In the genomic region with DNA sequence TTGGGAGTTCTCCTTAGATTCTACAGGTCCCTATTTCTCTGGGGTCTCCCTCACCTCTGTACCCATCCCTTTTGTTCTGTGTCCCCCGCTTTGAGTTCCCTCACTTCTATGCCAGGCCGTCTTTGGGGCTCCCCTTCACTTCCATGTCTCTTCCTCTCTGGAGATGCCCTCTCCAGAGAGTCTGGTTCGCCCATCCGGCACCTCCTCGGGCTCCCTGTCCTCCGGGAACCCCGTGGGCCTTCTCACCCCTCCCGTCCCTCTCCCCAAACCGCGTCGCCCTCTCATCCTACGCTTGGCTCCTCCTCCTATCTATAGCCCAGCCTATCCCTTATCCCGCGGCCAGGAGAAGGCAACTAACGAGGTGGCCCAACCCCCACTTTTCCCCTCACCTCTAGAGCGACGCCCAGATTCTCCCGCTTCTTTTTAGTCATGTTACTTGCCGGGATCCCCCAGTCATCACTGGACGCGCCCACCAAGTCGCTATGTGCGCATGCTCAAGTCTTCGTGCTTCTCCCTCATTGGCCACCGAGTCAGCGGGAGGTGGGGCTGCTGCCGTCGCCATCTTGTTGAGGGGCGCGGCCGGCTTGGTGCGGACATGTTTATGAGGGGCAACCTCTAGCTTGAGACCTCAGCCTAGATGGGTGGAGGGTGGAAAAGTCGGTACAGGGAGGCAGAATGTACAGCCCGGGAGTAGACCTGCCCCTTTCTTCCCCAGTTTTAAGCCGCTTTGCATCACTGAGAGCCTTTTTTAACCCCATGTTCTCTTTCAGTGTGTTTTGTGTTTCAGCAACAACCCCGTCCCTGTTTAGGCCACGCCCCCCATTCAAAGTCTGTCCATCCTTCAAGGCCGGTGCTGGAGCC, we compare ENCODE assay signal across 1 cellular context.
A peak's percentile ranks its signal among the peaks of the same experiment; 100 is the strongest.
TF ChIP-seq lines count a peak whose summit lies in the region.

A gene (minus strand): TSS at position 461 of the 861 bp plus-strand sequence. CDS start 30 bp downstream, at position 431.

TF ChIP-seq in GM12878, 131 proteins besides CTCF, POLR2A, EP300 and RAD21 (continued from another document and continues in another):
- TF ChIP-seq, protein P1, sequence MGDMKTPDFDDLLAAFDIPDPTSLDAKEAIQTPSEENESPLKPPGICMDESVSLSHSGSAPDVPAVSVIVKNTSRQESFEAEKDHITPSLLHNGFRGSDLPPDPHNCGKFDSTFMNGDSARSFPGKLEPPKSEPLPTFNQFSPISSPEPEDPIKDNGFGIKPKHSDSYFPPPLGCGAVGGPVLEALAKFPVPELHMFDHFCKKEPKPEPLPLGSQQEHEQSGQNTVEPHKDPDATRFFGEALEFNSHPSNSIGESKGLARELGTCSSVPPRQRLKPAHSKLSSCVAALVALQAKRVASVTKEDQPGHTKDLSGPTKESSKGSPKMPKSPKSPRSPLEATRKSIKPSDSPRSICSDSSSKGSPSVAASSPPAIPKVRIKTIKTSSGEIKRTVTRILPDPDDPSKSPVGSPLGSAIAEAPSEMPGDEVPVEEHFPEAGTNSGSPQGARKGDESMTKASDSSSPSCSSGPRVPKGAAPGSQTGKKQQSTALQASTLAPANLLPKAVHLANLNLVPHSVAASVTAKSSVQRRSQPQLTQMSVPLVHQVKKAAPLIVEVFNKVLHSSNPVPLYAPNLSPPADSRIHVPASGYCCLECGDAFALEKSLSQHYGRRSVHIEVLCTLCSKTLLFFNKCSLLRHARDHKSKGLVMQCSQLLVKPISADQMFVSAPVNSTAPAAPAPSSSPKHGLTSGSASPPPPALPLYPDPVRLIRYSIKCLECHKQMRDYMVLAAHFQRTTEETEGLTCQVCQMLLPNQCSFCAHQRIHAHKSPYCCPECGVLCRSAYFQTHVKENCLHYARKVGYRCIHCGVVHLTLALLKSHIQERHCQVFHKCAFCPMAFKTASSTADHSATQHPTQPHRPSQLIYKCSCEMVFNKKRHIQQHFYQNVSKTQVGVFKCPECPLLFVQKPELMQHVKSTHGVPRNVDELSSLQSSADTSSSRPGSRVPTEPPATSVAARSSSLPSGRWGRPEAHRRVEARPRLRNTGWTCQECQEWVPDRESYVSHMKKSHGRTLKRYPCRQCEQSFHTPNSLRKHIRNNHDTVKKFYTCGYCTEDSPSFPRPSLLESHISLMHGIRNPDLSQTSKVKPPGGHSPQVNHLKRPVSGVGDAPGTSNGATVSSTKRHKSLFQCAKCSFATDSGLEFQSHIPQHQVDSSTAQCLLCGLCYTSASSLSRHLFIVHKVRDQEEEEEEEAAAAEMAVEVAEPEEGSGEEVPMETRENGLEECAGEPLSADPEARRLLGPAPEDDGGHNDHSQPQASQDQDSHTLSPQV (IDR thresholded peaks at IDR 0.05): no peak
- TF ChIP-seq RBBP5 (conservative IDR thresholded peaks at IDR 0.05) (no peak), BHLHE40 (IDR thresholded peaks at IDR 0.05; ENCODE audit: borderline replicate concordance in 1 of 2, low read depth in 2 of 2, low read length in 1 of 2) (no peak; a peak in 1 of 4 replicates), BMI1 (IDR thresholded peaks at IDR 0.05; ENCODE audit: borderline replicate concordance) (no peak), ZNF24 (IDR thresholded peaks at IDR 0.05) (no peak), KDM1A (IDR thresholded peaks at IDR 0.05; ENCODE audit: borderline replicate concordance) (no peak), RB1 (IDR thresholded peaks at IDR 0.05; ENCODE audit: borderline replicate concordance) (peak; percentile 99), MTA2 (IDR thresholded peaks at IDR 0.05; ENCODE audit: low read depth) (no peak; the same call in 1 of the 2 replicates), KAT2A (conservative IDR thresholded peaks at IDR 0.05; ENCODE audit: control insufficient read depth, low read depth, low read length) (no peak), TBL1XR1 (IDR thresholded peaks at IDR 0.05; ENCODE audit: low read depth, low read length) (no peak), NFYA (IDR thresholded peaks at IDR 0.05; ENCODE audit: borderline replicate concordance, low read depth, low read length) (no peak), NR2C1 (IDR thresholded peaks at IDR 0.05) (peak; percentile 83), EED (IDR thresholded peaks at IDR 0.05; ENCODE audit: low read depth) (peak; percentile 67), EGR1 (IDR thresholded peaks at IDR 0.05; ENCODE audit: borderline replicate concordance in 1 of 2, low read depth in 2 of 2, low read length in 2 of 2) (no peak), FOXK2 (IDR thresholded peaks at IDR 0.05) (peak; percentile 63), ASH2L (IDR thresholded peaks at IDR 0.05; ENCODE audit: borderline replicate concordance, low read depth) (no peak), CREM (IDR thresholded peaks at IDR 0.05; ENCODE audit: low read depth) (peak; percentile 46; the same call in 1 of the 2 replicates), IKZF2 (IDR thresholded peaks at IDR 0.05) (peak; percentile 70 to 77; a peak in 3 of 4 replicates), RUNX3 (IDR thresholded peaks at IDR 0.05; ENCODE audit: low read length) (0 out of 2 replicates have a peak, but pooled peaks have one; percentile 4), SREBF2 (IDR thresholded peaks at IDR 0.05; ENCODE audit: low read length) (no peak), HDAC6 (IDR thresholded peaks at IDR 0.05; ENCODE audit: unreplicated experiment) (no peak), RCOR1 (conservative IDR thresholded peaks at IDR 0.05; ENCODE audit: low read depth, low read length) (0 out of 2 replicates have a peak, but pooled peaks have one; percentile 75), IRF4 (IDR thresholded peaks at IDR 0.05; ENCODE audit: low read depth, low read length) (no peak), ATF7 (IDR thresholded peaks at IDR 0.05; ENCODE audit: low read depth) (no peak; the same call in 1 of the 2 replicates), BRCA1 (IDR thresholded peaks at IDR 0.05; ENCODE audit: low read depth, low read length) (no peak), CBFB (IDR thresholded peaks at IDR 0.05; ENCODE audit: low read depth) (peak; percentile 52; the same call in 1 of the 2 replicates), GATAD2B (conservative IDR thresholded peaks at IDR 0.05; ENCODE audit: low read depth) (no peak; the same call in 1 of the 2 replicates), DPF2 (IDR thresholded peaks at IDR 0.05) (peak; percentile 15; the same call in 1 of the 2 replicates), TCF12 (IDR thresholded peaks at IDR 0.05; ENCODE audit: low read depth, low read length) (no peak), CHD2 (IDR thresholded peaks at IDR 0.05; ENCODE audit: borderline replicate concordance, low read depth, low read length) (peak; percentile 67)
- TF ChIP-seq, protein P2, sequence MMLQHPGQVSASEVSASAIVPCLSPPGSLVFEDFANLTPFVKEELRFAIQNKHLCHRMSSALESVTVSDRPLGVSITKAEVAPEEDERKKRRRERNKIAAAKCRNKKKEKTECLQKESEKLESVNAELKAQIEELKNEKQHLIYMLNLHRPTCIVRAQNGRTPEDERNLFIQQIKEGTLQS (IDR thresholded peaks at IDR 0.05; ENCODE audit: borderline replicate concordance, extremely low read depth, low read depth, low read length): no peak
- TF ChIP-seq, protein P3, sequence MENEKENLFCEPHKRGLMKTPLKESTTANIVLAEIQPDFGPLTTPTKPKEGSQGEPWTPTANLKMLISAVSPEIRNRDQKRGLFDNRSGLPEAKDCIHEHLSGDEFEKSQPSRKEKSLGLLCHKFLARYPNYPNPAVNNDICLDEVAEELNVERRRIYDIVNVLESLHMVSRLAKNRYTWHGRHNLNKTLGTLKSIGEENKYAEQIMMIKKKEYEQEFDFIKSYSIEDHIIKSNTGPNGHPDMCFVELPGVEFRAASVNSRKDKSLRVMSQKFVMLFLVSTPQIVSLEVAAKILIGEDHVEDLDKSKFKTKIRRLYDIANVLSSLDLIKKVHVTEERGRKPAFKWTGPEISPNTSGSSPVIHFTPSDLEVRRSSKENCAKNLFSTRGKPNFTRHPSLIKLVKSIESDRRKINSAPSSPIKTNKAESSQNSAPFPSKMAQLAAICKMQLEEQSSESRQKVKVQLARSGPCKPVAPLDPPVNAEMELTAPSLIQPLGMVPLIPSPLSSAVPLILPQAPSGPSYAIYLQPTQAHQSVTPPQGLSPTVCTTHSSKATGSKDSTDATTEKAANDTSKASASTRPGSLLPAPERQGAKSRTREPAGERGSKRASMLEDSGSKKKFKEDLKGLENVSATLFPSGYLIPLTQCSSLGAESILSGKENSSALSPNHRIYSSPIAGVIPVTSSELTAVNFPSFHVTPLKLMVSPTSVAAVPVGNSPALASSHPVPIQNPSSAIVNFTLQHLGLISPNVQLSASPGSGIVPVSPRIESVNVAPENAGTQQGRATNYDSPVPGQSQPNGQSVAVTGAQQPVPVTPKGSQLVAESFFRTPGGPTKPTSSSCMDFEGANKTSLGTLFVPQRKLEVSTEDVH (IDR thresholded peaks at IDR 0.05; ENCODE audit: low read depth, partially characterized antibody): peak; percentile 91
- TF ChIP-seq, protein P4, sequence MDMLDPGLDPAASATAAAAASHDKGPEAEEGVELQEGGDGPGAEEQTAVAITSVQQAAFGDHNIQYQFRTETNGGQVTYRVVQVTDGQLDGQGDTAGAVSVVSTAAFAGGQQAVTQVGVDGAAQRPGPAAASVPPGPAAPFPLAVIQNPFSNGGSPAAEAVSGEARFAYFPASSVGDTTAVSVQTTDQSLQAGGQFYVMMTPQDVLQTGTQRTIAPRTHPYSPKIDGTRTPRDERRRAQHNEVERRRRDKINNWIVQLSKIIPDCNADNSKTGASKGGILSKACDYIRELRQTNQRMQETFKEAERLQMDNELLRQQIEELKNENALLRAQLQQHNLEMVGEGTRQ (IDR thresholded peaks at IDR 0.05; ENCODE audit: borderline replicate concordance, low read depth, low read length): no peak
- TF ChIP-seq, protein P5, sequence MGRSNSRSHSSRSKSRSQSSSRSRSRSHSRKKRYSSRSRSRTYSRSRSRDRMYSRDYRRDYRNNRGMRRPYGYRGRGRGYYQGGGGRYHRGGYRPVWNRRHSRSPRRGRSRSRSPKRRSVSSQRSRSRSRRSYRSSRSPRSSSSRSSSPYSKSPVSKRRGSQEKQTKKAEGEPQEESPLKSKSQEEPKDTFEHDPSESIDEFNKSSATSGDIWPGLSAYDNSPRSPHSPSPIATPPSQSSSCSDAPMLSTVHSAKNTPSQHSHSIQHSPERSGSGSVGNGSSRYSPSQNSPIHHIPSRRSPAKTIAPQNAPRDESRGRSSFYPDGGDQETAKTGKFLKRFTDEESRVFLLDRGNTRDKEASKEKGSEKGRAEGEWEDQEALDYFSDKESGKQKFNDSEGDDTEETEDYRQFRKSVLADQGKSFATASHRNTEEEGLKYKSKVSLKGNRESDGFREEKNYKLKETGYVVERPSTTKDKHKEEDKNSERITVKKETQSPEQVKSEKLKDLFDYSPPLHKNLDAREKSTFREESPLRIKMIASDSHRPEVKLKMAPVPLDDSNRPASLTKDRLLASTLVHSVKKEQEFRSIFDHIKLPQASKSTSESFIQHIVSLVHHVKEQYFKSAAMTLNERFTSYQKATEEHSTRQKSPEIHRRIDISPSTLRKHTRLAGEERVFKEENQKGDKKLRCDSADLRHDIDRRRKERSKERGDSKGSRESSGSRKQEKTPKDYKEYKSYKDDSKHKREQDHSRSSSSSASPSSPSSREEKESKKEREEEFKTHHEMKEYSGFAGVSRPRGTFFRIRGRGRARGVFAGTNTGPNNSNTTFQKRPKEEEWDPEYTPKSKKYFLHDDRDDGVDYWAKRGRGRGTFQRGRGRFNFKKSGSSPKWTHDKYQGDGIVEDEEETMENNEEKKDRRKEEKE (IDR thresholded peaks at IDR 0.05): no peak
- TF ChIP-seq, protein P6, sequence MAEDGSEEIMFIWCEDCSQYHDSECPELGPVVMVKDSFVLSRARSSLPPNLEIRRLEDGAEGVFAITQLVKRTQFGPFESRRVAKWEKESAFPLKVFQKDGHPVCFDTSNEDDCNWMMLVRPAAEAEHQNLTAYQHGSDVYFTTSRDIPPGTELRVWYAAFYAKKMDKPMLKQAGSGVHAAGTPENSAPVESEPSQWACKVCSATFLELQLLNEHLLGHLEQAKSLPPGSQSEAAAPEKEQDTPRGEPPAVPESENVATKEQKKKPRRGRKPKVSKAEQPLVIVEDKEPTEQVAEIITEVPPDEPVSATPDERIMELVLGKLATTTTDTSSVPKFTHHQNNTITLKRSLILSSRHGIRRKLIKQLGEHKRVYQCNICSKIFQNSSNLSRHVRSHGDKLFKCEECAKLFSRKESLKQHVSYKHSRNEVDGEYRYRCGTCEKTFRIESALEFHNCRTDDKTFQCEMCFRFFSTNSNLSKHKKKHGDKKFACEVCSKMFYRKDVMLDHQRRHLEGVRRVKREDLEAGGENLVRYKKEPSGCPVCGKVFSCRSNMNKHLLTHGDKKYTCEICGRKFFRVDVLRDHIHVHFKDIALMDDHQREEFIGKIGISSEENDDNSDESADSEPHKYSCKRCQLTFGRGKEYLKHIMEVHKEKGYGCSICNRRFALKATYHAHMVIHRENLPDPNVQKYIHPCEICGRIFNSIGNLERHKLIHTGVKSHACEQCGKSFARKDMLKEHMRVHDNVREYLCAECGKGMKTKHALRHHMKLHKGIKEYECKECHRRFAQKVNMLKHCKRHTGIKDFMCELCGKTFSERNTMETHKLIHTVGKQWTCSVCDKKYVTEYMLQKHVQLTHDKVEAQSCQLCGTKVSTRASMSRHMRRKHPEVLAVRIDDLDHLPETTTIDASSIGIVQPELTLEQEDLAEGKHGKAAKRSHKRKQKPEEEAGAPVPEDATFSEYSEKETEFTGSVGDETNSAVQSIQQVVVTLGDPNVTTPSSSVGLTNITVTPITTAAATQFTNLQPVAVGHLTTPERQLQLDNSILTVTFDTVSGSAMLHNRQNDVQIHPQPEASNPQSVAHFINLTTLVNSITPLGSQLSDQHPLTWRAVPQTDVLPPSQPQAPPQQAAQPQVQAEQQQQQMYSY (CRISPR knock-in tag; IDR thresholded peaks at IDR 0.05): no peak
- TF ChIP-seq, protein P7, sequence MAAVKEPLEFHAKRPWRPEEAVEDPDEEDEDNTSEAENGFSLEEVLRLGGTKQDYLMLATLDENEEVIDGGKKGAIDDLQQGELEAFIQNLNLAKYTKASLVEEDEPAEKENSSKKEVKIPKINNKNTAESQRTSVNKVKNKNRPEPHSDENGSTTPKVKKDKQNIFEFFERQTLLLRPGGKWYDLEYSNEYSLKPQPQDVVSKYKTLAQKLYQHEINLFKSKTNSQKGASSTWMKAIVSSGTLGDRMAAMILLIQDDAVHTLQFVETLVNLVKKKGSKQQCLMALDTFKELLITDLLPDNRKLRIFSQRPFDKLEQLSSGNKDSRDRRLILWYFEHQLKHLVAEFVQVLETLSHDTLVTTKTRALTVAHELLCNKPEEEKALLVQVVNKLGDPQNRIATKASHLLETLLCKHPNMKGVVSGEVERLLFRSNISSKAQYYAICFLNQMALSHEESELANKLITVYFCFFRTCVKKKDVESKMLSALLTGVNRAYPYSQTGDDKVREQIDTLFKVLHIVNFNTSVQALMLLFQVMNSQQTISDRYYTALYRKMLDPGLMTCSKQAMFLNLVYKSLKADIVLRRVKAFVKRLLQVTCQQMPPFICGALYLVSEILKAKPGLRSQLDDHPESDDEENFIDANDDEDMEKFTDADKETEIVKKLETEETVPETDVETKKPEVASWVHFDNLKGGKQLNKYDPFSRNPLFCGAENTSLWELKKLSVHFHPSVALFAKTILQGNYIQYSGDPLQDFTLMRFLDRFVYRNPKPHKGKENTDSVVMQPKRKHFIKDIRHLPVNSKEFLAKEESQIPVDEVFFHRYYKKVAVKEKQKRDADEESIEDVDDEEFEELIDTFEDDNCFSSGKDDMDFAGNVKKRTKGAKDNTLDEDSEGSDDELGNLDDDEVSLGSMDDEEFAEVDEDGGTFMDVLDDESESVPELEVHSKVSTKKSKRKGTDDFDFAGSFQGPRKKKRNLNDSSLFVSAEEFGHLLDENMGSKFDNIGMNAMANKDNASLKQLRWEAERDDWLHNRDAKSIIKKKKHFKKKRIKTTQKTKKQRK (IDR thresholded peaks at IDR 0.05; ENCODE audit: low read depth, low read length): no peak
